ENCODE assay signal across 16 cellular contexts in the genomic region with DNA sequence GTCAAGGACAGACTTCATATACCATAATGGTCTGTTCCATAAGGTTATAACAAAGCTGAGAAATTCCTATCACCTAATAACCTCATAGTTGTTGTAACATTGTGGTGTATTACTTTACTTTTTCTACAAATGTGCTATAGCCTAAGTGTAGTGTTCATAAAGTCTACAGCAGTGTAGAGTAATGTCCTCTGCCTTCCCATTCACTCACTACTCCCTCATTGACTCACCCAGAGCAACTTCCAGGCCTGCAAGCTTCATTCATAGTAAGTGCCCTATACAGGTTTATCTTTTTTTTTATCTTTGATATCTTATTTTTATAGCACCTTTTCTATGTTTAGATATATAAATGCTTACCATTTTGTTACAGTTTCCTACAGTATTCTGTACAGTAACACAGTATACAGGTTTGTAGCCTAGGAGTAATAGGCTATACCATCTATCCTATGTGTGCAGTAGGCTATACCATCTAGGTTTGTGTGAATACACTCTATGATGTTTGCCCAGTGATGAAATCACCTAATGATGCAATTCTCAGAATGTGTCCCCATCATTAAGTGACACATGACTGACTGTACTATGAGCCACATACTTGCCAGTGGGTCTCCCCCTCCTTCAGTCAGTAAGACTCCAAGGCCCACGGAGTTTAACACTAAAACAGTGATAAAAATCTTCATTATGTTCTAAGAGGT.
A peak's percentile ranks its signal among the peaks of the same experiment; 100 is the strongest.
DNase-seq lines count a peak whose midpoint lies in the region; ATAC-seq and FAIRE-seq lines count a peak whose summit lies in the region.
"Had no signal": no experiment of that assay in that cellular context is flagged by ENCODE, and none has a peak within 500 bp of the region (broad histone marks: within the 10 kb centered on the region; RNA-seq: fewer than 3 reads in every experiment).

No MANE protein-coding gene starts in this region.

- peak overlapping the region in 1 of 2 donors; percentile 71 for H3K27ac Mint-ChIP-seq in activated naive CD4-positive, alpha-beta T cell treated with anti-CD3 and anti-CD28 coated beads, Interleukin-2, amount 50 U/mL, for 72 hours
- peak overlapping the region; percentile 11 for H3K27ac Mint-ChIP-seq in activated T-helper 1 cell treated with anti-CD3 and anti-CD28 coated beads, Interleukin-12 subunit alpha, Interleukin-12 subunit beta, Interleukin-2, Interleukin-4 antibody, amounts not matched to agents 30 ng/mL and 10 ng/mL and 1 ng/mL, durations not matched to agents 14 hours and 24 hours and 36 hours
- H3K27ac Mint-ChIP-seq: activated B cell treated with CpG ODN at 0.5 μM for 24 hours had no signal

- ATAC-seq in activated naive CD4-positive, alpha-beta T cell treated with anti-CD3 and anti-CD28 coated beads, Interleukin-2, amount 50 U/mL, for 72 hours: peak; percentile 86 to 87
- no peak for ATAC-seq in GM21367 (IDR thresholded peaks at IDR 0.05; ENCODE audit: unreplicated experiment)
- ATAC-seq: Right ventricle myocardium inferior had no signal

- no peaks in the 10 kb centered on the region for H3K27me3 Mint-ChIP-seq in activated T-helper 1 cell treated with anti-CD3 and anti-CD28 coated beads, Interleukin-12 subunit alpha, Interleukin-12 subunit beta, Interleukin-2, Interleukin-4 antibody, amounts not matched to agents 30 ng/mL and 10 ng/mL and 1 ng/mL, durations not matched to agents 14 hours and 24 hours and 36 hours (ENCODE audit: insufficient read depth)
- H3K27me3 Mint-ChIP-seq: activated B cell treated with CpG ODN at 0.5 μM for 24 hours had no signal

- intact Hi-C loops in activated T-helper 1 cell treated with anti-CD3 and anti-CD28 coated beads, Interleukin-12 subunit alpha, Interleukin-12 subunit beta, Interleukin-2, Interleukin-4 antibody, amounts not matched to agents 30 ng/mL and 10 ng/mL and 1 ng/mL, durations not matched to agents 14 hours and 24 hours and 36 hours (cut with micrococcal nuclease): loop anchor here (2.0 kb wide), 1 partner anchor 42 kb away; no protein-coding TSS in a partner anchor

- H3K4me1 Mint-ChIP-seq in activated T-helper 1 cell treated with anti-CD3 and anti-CD28 coated beads, Interleukin-12 subunit alpha, Interleukin-12 subunit beta, Interleukin-2, Interleukin-4 antibody, amounts not matched to agents 30 ng/mL and 10 ng/mL and 1 ng/mL, durations not matched to agents 14 hours and 24 hours and 36 hours (ENCODE audit: low read depth): no peaks in the 10 kb centered on the region
- H3K4me1 Mint-ChIP-seq: activated B cell treated with CpG ODN at 0.5 μM for 24 hours, neural crest cell had no signal

- H3K4me3 Mint-ChIP-seq in activated T-helper 1 cell treated with anti-CD3 and anti-CD28 coated beads, Interleukin-12 subunit alpha, Interleukin-12 subunit beta, Interleukin-2, Interleukin-4 antibody, amounts not matched to agents 30 ng/mL and 10 ng/mL and 1 ng/mL, durations not matched to agents 14 hours and 24 hours and 36 hours: no peak overlapping the region
- H3K4me3 Mint-ChIP-seq: activated B cell treated with CpG ODN at 0.5 μM for 24 hours, neural crest cell had no signal

- no peak for FAIRE-seq in frontal cortex (lab: Jason Lieb, UNC)

- H3K9me3 Mint-ChIP-seq in activated naive CD4-positive, alpha-beta T cell treated with anti-CD3 and anti-CD28 coated beads, Interleukin-2, amount 50 U/mL, for 72 hours: no peaks in the 10 kb centered on the region
- H3K9me3 Mint-ChIP-seq in activated T-helper 1 cell treated with anti-CD3 and anti-CD28 coated beads, Interleukin-12 subunit alpha, Interleukin-12 subunit beta, Interleukin-2, Interleukin-4 antibody, amounts not matched to agents 30 ng/mL and 10 ng/mL and 1 ng/mL, durations not matched to agents 14 hours and 24 hours and 36 hours: no peaks in the 10 kb centered on the region
- H3K9me3 Mint-ChIP-seq: activated B cell treated with CpG ODN at 0.5 μM for 24 hours, neural crest cell had no signal

- no peaks in the 10 kb centered on the region for H3K36me3 Mint-ChIP-seq in activated naive CD4-positive, alpha-beta T cell treated with anti-CD3 and anti-CD28 coated beads, Interleukin-2, amount 50 U/mL, for 72 hours
- H3K36me3 Mint-ChIP-seq in activated T-helper 1 cell treated with anti-CD3 and anti-CD28 coated beads, Interleukin-12 subunit alpha, Interleukin-12 subunit beta, Interleukin-2, Interleukin-4 antibody, amounts not matched to agents 30 ng/mL and 10 ng/mL and 1 ng/mL, durations not matched to agents 14 hours and 24 hours and 36 hours (ENCODE audit: low read depth): no peaks in the 10 kb centered on the region

- peak in 1 of 2 donors; percentile 10 for DNase-seq in activated naive CD4-positive, alpha-beta T cell treated with anti-CD3 and anti-CD28 coated beads, Interleukin-2, amount 50 U/mL, for 72 hours (ENCODE audit: low spot score in 2 of 2)
- no peak for DNase-seq in activated naive CD4-positive, alpha-beta T cell treated with Interleukin-2 at 50 U/mL for 16 hours
- peak; percentile 3 for DNase-seq in M059J (ENCODE audit: low read depth)
- DNase-seq in activated T-helper 1 cell treated with anti-CD3 and anti-CD28 coated beads, Interleukin-12 subunit alpha, Interleukin-12 subunit beta, Interleukin-2, Interleukin-4 antibody, amounts not matched to agents 30 ng/mL and 10 ng/mL and 1 ng/mL, durations not matched to agents 14 hours and 24 hours and 36 hours (ENCODE audit: low spot score): no peak
- DNase-seq in stimulated activated CD8-positive, alpha-beta memory T cell treated with anti-CD3 and anti-CD28 coated beads, Interleukin-4, amount 100 ng/mL, for 48 hours: peak; percentile 34
- no peak for DNase-seq in frontal cortex (ENCODE audit: low spot score in 2 of 2)
- no peak for DNase-seq in COLO829 (ENCODE audit: low spot score)
- DNase-seq: activated B cell treated with CpG ODN at 0.5 μM for 24 hours; amygdala; cerebellar nuclear complex; effector memory CD4-positive, alpha-beta T cell; midbrain; NCI-H187 had no signal

Comparison
In these comparisons a context has a peak if more than half of its experiments do, and no peak if none do; other contexts are left out.
1. DNase-seq: peak in M059J (single experiment) and stimulated activated CD8-positive, alpha-beta memory T cell treated with anti-CD3 and anti-CD28 coated beads, Interleukin-4, amount 100 ng/mL, for 48 hours (single experiment); none in activated naive CD4-positive, alpha-beta T cell treated with Interleukin-2 at 50 U/mL for 16 hours (single experiment), activated T-helper 1 cell treated with anti-CD3 and anti-CD28 coated beads, Interleukin-12 subunit alpha, Interleukin-12 subunit beta, Interleukin-2, Interleukin-4 antibody, amounts not matched to agents 30 ng/mL and 10 ng/mL and 1 ng/mL, durations not matched to agents 14 hours and 24 hours and 36 hours (single experiment), frontal cortex (0 of 2) and COLO829 (single experiment).